ENCODE assay signal across 20 cellular contexts in the genomic region with DNA sequence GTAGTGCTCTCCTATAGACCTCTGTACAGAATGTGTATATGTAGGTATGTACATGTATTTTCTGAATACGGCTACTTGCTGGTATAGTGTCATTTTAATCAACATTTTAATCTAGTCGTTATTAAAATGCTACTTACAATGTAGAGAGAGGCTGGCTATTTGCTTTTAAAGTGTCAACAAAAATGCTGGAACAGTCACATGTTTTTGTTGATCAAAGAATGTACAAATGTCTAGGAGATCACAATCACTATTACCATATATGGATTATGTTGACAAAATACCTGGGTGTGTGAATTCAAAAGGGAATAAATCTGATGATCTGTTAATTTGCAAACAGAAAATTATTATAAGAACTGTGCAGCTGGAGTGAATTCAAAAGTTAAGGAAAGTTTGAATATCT.
DNase-seq lines count a peak whose midpoint lies in the region; ATAC-seq, FAIRE-seq and TF ChIP-seq lines count a peak whose summit lies in the region.
"Had no signal": no experiment of that assay in that cellular context is flagged by ENCODE, and none has a peak within 500 bp of the region (broad histone marks: within the 10 kb centered on the region; RNA-seq: fewer than 3 reads in every experiment).

No MANE protein-coding gene starts in this region.

- ATAC-seq in A549, result no peak
- peak; percentile 77 for ATAC-seq in left lobe of liver
- ATAC-seq: GM12878 had no signal

- DNase-seq in A549 (ENCODE audit: low read depth in 1 of 2, low spot score in 1 of 2), result no peak
- no peak for DNase-seq in H54 (ENCODE audit: insufficient read length, low spot score)
- DNase-seq in left lobe of liver (ENCODE audit: low spot score), result no peak
- no peak for DNase-seq in progenitor cell of endocrine pancreas (ENCODE audit: low spot score, unreplicated experiment)
- DNase-seq in kidney, result no peak
- DNase-seq in EL, result no peak
- DNase-seq in GM19239 (ENCODE audit: insufficient read length, low spot score), result no peak
- DNase-seq: 8988T; C1 segment of cervical spinal cord; Calu3; CD4-positive, alpha-beta memory T cell; COR-L47; DMS53; DND-41; GDM1; GM23248 had no signal

- FAIRE-seq in A549 (lab: Jason Lieb, UNC) (no peak), H54 (lab: Jason Lieb, UNC) (peak; percentile 6), kidney (lab: Jason Lieb, UNC) (no peak), GM19239 (lab: Jason Lieb, UNC) (no peak)
- FAIRE-seq: GM12878, GM18507, H1 had no signal

- H3K4me3 ChIP-seq in A549, result no peak overlapping the region
- no peak overlapping the region for H3K4me3 ChIP-seq in kidney (ENCODE audit: low read length in 2 of 2)
- H3K4me3 ChIP-seq: GM12878, GM23248, HAP-1 had no signal

- peak overlapping the region; percentile 39 for H3K27ac Mint-ChIP-seq in progenitor cell of endocrine pancreas
- H3K27ac Mint-ChIP-seq: CD4-positive, alpha-beta memory T cell had no signal

- no peak for TF ChIP-seq EP300 in A549 (IDR thresholded peaks at IDR 0.05)

- no peaks in the 10 kb centered on the region for H3K9me3 ChIP-seq in A549
- no peaks in the 10 kb centered on the region for H3K9me3 ChIP-seq in kidney (ENCODE audit: control insufficient read depth in 1 of 2, low read length in 2 of 2)
- H3K9me3 ChIP-seq: HAP-1 had no signal

- no peaks in the 10 kb centered on the region for H3K36me3 ChIP-seq in kidney (ENCODE audit: control insufficient read depth in 1 of 2, insufficient read depth in 2 of 2, low read length in 2 of 2)
- H3K36me3 ChIP-seq: HAP-1 had no signal

- no peak overlapping the region for H3K9ac ChIP-seq in kidney (ENCODE audit: low read length in 2 of 2)
- H3K9ac ChIP-seq: GM23248 had no signal

- H3K4me2 ChIP-seq in A549, result peak overlapping the region; percentile 32; the same call in 2 of the 3 replicates

- peaks cover 5% of the 10 kb centered on the region for H3K4me1 Mint-ChIP-seq in progenitor cell of endocrine pancreas (ENCODE audit: low read depth)

- POLR2A ChIA-PET in A549 (lab: Yijun Ruan, JAX), result no interaction called here

- TF ChIP-seq CTCF in A549 (IDR thresholded peaks at IDR 0.05), result no peak
- no peak for TF ChIP-seq CTCF in progenitor cell of endocrine pancreas (IDR thresholded peaks at IDR 0.05; ENCODE audit: unreplicated experiment)
- no peak for TF ChIP-seq CTCF in kidney (IDR thresholded peaks at IDR 0.05; ENCODE audit: borderline replicate concordance, extremely low read depth, insufficient read depth)

- intact Hi-C loops in kidney (cut with DNase I), result no loop called here

- 57% methylated on average over 2 of the region's 2 CpGs for WGBS in A549 (ENCODE audit: missing lambda C conversion rate)

- TF ChIP-seq RAD21 in A549 (conservative IDR thresholded peaks at IDR 0.05 in 1 of 2, IDR thresholded peaks at IDR 0.05 in 1 of 2), result no peak

- H3K4me3 Mint-ChIP-seq in progenitor cell of endocrine pancreas (ENCODE audit: low read depth), result no peak overlapping the region
- H3K4me3 Mint-ChIP-seq: CD4-positive, alpha-beta memory T cell had no signal

- TF ChIP-seq POLR2A in A549 (IDR thresholded peaks at IDR 0.05; ENCODE audit: low read length), result no peak
- TF ChIP-seq POLR2A in H54 (IDR thresholded peaks at IDR 0.05; ENCODE audit: low read depth, low read length), result no peak

- peaks cover 7% of the 10 kb centered on the region for H3K9me3 Mint-ChIP-seq in progenitor cell of endocrine pancreas (ENCODE audit: low read depth)

- CTCF ChIA-PET in A549 (lab: Yijun Ruan, JAX), result interaction anchor here (0.8 to 2.1 kb wide), 3 partner anchors 53 to 423 kb away, joined by 3 to 6 read pairs (median 3); no protein-coding TSS in a partner anchor

- H3K27ac ChIP-seq in A549, result no peak overlapping the region
- H3K27ac ChIP-seq in kidney (ENCODE audit: low read depth in 2 of 2, low read length in 2 of 2), result no peak overlapping the region
- H3K27ac ChIP-seq: GM23248 had no signal

- no peaks in the 10 kb centered on the region for H3K27me3 Mint-ChIP-seq in progenitor cell of endocrine pancreas
- H3K27me3 Mint-ChIP-seq: CD4-positive, alpha-beta memory T cell had no signal

- H3K36me3 Mint-ChIP-seq in progenitor cell of endocrine pancreas (ENCODE audit: insufficient read depth), result peaks cover 5% of the 10 kb centered on the region

- H3K4me1 ChIP-seq in A549 (peaks cover 46% of the 10 kb centered on the region), kidney (ENCODE audit: control insufficient read depth in 1 of 2, insufficient read depth in 1 of 2, low read depth in 1 of 2, low read length in 2 of 2) (no peaks in the 10 kb centered on the region)

TF ChIP-seq in A549, 52 proteins besides CTCF, POLR2A, EP300 and RAD21:
- TF ChIP-seq E2F6 (IDR thresholded peaks at IDR 0.05; ENCODE audit: borderline replicate concordance, low read depth) (no peak), MAFK (IDR thresholded peaks at IDR 0.05; ENCODE audit: partially characterized antibody) (no peak), FOSB (CRISPR knock-in tag; IDR thresholded peaks at IDR 0.05) (no peak), NFE2L2 (conservative IDR thresholded peaks at IDR 0.05; ENCODE audit: low read length) (no peak), MYC (IDR thresholded peaks at IDR 0.05; ENCODE audit: borderline replicate concordance, low read length) (no peak), ESRRA (IDR thresholded peaks at IDR 0.05; ENCODE audit: borderline replicate concordance, low read length) (no peak), BHLHE40 (IDR thresholded peaks at IDR 0.05; ENCODE audit: low read depth, low read length) (no peak), CHD2 (IDR thresholded peaks at IDR 0.05; ENCODE audit: low read length, partially characterized antibody) (no peak), FOXS1 (CRISPR knock-in tag; IDR thresholded peaks at IDR 0.05) (no peak), NPAS2 (CRISPR knock-in tag; IDR thresholded peaks at IDR 0.05; ENCODE audit: borderline replicate concordance) (no peak), EHMT2 (IDR thresholded peaks at IDR 0.05; ENCODE audit: low read depth) (no peak), HDAC2 (IDR thresholded peaks at IDR 0.05) (no peak)
- TF ChIP-seq, protein P1, sequence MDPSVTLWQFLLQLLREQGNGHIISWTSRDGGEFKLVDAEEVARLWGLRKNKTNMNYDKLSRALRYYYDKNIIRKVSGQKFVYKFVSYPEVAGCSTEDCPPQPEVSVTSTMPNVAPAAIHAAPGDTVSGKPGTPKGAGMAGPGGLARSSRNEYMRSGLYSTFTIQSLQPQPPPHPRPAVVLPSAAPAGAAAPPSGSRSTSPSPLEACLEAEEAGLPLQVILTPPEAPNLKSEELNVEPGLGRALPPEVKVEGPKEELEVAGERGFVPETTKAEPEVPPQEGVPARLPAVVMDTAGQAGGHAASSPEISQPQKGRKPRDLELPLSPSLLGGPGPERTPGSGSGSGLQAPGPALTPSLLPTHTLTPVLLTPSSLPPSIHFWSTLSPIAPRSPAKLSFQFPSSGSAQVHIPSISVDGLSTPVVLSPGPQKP (IDR thresholded peaks at IDR 0.05; ENCODE audit: low read depth, low read length), result no peak
